ENCODE assay signal across 13 cellular contexts in genomic region chr22:18558516-18558915, GRCh38. TPM values are rescaled to one million over a fixed set of nuclear protein-coding genes. Genes with fewer than 3 reads are reported as not detected.
"Had no signal": no experiment of that assay in that cellular context is flagged by ENCODE, and none has a peak within 500 bp of the region (broad histone marks: within the 10 kb centered on the region; RNA-seq: fewer than 3 reads in every experiment).

No MANE protein-coding gene starts in this region.

RNA-seq across cellular contexts. Expression of gene TMEM191B, which starts 30.9 kb away (rescaled TPM):
- total RNA-seq: subcutaneous adipose tissue had no signal

RNA-seq across cellular contexts. Expression of gene GGTLC3, which starts 40.6 kb away (rescaled TPM):
- total RNA-seq: esophagus muscularis mucosa, fibroblast of villous mesenchyme, liver, mucosa of gallbladder, myocyte, natural killer cell, neural crest cell, ovary, progenitor cell of endocrine pancreas, renal cortical epithelial cell, sigmoid colon, subcutaneous adipose tissue, transverse colon had no signal
- polyA plus RNA-seq: liver, ovary, sigmoid colon had no signal
